11 cellular contexts compared by ENCODE assay signal in genomic region chr14:95472819-95473251, GRCh38. TPM values are rescaled to one million over a fixed set of nuclear protein-coding genes. Genes with fewer than 3 reads are reported as not detected.
DNase-seq lines count a peak whose midpoint lies in the region; ATAC-seq and TF ChIP-seq lines count a peak whose summit lies in the region.
"Had no signal": no experiment of that assay in that cellular context is flagged by ENCODE, and none has a peak within 500 bp of the region (broad histone marks: within the 10 kb centered on the region; RNA-seq: fewer than 3 reads in every experiment).

No MANE protein-coding gene starts in this region.

- H3K36me3 Mint-ChIP-seq in stimulated activated effector memory CD8-positive, alpha-beta T cell treated with anti-CD3 and anti-CD28 coated beads, Interleukin-12 subunit alpha, Interleukin-12 subunit beta, amount 100 ng/mL, for 72 hours: peaks cover 94% of the 10 kb centered on the region
- H3K36me3 Mint-ChIP-seq in GM23338 (ENCODE audit: low read depth): no peaks in the 10 kb centered on the region

- no peaks in the 10 kb centered on the region for H3K27me3 ChIP-seq in GM23338 (ENCODE audit: insufficient read depth)

- BruUV-seq in OCI-LY7 (replicated peaks; lab: Mats Ljungman, UMichigan): no TSS peak

- no peak for TF ChIP-seq CTCF in OCI-LY7 (conservative IDR thresholded peaks at IDR 0.05; ENCODE audit: low read length)
- no peak for TF ChIP-seq CTCF in GM23338 (conservative IDR thresholded peaks at IDR 0.05; ENCODE audit: low read depth in 2 of 2)

- CTCF ChIA-PET in OCI-LY7 (lab: Charles Lee; ENCODE audit: unreplicated experiment): interaction anchor here (1.1 to 1.7 kb wide), 2 partner anchors 9 to 30 kb away, joined by 4 to 5 read pairs; no protein-coding TSS in a partner anchor

- H4K20me1 ChIP-seq in OCI-LY7 (ENCODE audit: insufficient read depth, low read length) (no peaks in the 10 kb centered on the region), GM23338 (replicated peaks; ENCODE audit: insufficient read depth) (no peaks in the 10 kb centered on the region)

- no peaks in the 10 kb centered on the region for H3F3A ChIP-seq in GM23338 (replicated peaks; ENCODE audit: low read depth)

- H3K4me3 Mint-ChIP-seq in stimulated activated effector memory CD8-positive, alpha-beta T cell treated with anti-CD3 and anti-CD28 coated beads, Interleukin-12 subunit alpha, Interleukin-12 subunit beta, amount 100 ng/mL, for 72 hours: no peak overlapping the region
- no peak overlapping the region for H3K4me3 Mint-ChIP-seq in GM23338
- H3K4me3 Mint-ChIP-seq: H9 had no signal

- H3K4me1 Mint-ChIP-seq in stimulated activated effector memory CD8-positive, alpha-beta T cell treated with anti-CD3 and anti-CD28 coated beads, Interleukin-12 subunit alpha, Interleukin-12 subunit beta, amount 100 ng/mL, for 72 hours: peaks cover 24% of the 10 kb centered on the region
- no peaks in the 10 kb centered on the region for H3K4me1 Mint-ChIP-seq in GM23338

- H2AFZ ChIP-seq in OCI-LY7 (ENCODE audit: low read length) (peak overlapping the region; percentile 69), GM23338 (no peak overlapping the region)

- POLR2A ChIA-PET in OCI-LY7 (lab: Charles Lee): interaction anchor here (1.3 to 1.7 kb wide), 6 partner anchors 9 to 42 kb away, joined by 3 to 5 read pairs (median 4); no protein-coding TSS in a partner anchor

- DNase-seq in DMS79 treated with DMSO at 0.1 percent for 48 hours (lab: John Stamatoyannopoulos, UW): peak; percentile 75
- DNase-seq in OCI-LY7 (ENCODE audit: low spot score): peak; percentile 54
- DNase-seq in left ventricle myocardium superior: peak; percentile 59
- no peak for DNase-seq in stimulated activated effector memory CD8-positive, alpha-beta T cell treated with anti-CD3 and anti-CD28 coated beads, Interleukin-12 subunit alpha, Interleukin-12 subunit beta, amount 100 ng/mL, for 72 hours (ENCODE audit: low spot score in 2 of 2)
- no peak for DNase-seq in GM23338 (ENCODE audit: low spot score)
- DNase-seq in MV-4-11 (lab: John Stamatoyannopoulos, UW): no peak
- DNase-seq: DMS 273 treated with DMSO at 0.1 percent for 48 hours, H9, NCI-H1105, NCI-H748 treated with DMSO at 0.1 percent for 48 hours had no signal

- H3K4me3 ChIP-seq in OCI-LY7 (ENCODE audit: low read depth, low read length, poor library complexity, severe bottlenecking): no peak overlapping the region
- no peak overlapping the region for H3K4me3 ChIP-seq in GM23338

- no peaks in the 10 kb centered on the region for H3K9me3 Mint-ChIP-seq in stimulated activated effector memory CD8-positive, alpha-beta T cell treated with anti-CD3 and anti-CD28 coated beads, Interleukin-12 subunit alpha, Interleukin-12 subunit beta, amount 100 ng/mL, for 72 hours
- H3K9me3 Mint-ChIP-seq in GM23338: no peaks in the 10 kb centered on the region; the same call in 2 of the 3 replicates
- H3K9me3 Mint-ChIP-seq: H9 had no signal

- H3K79me2 ChIP-seq in OCI-LY7 (ENCODE audit: insufficient read depth, low read depth, low read length): no peaks in the 10 kb centered on the region
- no peaks in the 10 kb centered on the region for H3K79me2 ChIP-seq in GM23338 (replicated peaks; ENCODE audit: insufficient read depth)

- H3K27ac Mint-ChIP-seq in stimulated activated effector memory CD8-positive, alpha-beta T cell treated with anti-CD3 and anti-CD28 coated beads, Interleukin-12 subunit alpha, Interleukin-12 subunit beta, amount 100 ng/mL, for 72 hours: peak overlapping the region; percentile 90
- H3K27ac Mint-ChIP-seq in GM23338: no peak overlapping the region

- peaks cover 3% of the 10 kb centered on the region for H3K27me3 Mint-ChIP-seq in GM23338 (ENCODE audit: insufficient read depth, low read depth, poor library complexity)

- peaks cover 25% of the 10 kb centered on the region for H3K4me1 ChIP-seq in OCI-LY7 (ENCODE audit: insufficient read depth, low read length, poor library complexity, severe bottlenecking)
- H3K4me1 ChIP-seq in GM23338 (ENCODE audit: insufficient read depth): no peaks in the 10 kb centered on the region

- intact Hi-C loops in OCI-LY7 (cut with micrococcal nuclease; ENCODE audit: unreplicated experiment): no loop called here
- intact Hi-C loops in left ventricle myocardium superior (cut with micrococcal nuclease): no loop called here

- H3K36me3 ChIP-seq in OCI-LY7 (ENCODE audit: insufficient read depth, low read length) (no peaks in the 10 kb centered on the region), GM23338 (ENCODE audit: insufficient read depth) (no peaks in the 10 kb centered on the region)

- H3K4me2 ChIP-seq in OCI-LY7 (ENCODE audit: low read length) (peak overlapping the region; percentile 50), GM23338 (no peak overlapping the region)

- H3K9me2 ChIP-seq in OCI-LY7 (ENCODE audit: insufficient read depth, low read length): no peaks in the 10 kb centered on the region
- H3K9me2 ChIP-seq in GM23338 (ENCODE audit: insufficient read depth): no peaks in the 10 kb centered on the region

- peak; percentile 55 for ATAC-seq in left ventricle myocardium superior
- no peak for ATAC-seq in stimulated activated effector memory CD8-positive, alpha-beta T cell treated with anti-CD3 and anti-CD28 coated beads, Interleukin-12 subunit alpha, Interleukin-12 subunit beta, amount 100 ng/mL, for 72 hours
- ATAC-seq in GM23338: no peak
- ATAC-seq in HG03097 (IDR thresholded peaks at IDR 0.05; ENCODE audit: low FRiP score, unreplicated experiment): no peak

- no peaks in the 10 kb centered on the region for H3K9me3 ChIP-seq in OCI-LY7 (ENCODE audit: low read length)

- peak overlapping the region; percentile 28 for H3K27ac ChIP-seq in OCI-LY7 (ENCODE audit: low read depth, low read length, poor library complexity, severe bottlenecking)
- H3K27ac ChIP-seq in GM23338 (ENCODE audit: low read depth): no peak overlapping the region

TF ChIP-seq in GM23338, 12 proteins besides CTCF, POLR2A, EP300 and RAD21 (continues in another document):
- TF ChIP-seq ZNF462 (CRISPR knock-in tag; IDR thresholded peaks at IDR 0.05) (no peak), ZNF331 (CRISPR knock-in tag; IDR thresholded peaks at IDR 0.05; ENCODE audit: low read depth) (no peak)

RNA-seq across cellular contexts. Expression of gene SYNE3, which starts 43.6 kb away (rescaled TPM):
- 0.26 and 0.60 TPM in 2 replicates for total RNA-seq in OCI-LY7 (2014; rRNA removed; shearing (Covaris generic))
- total RNA-seq in OCI-LY7 (2022): 4.1 and 4.5 TPM in 2 replicates
- 12.2 TPM for total RNA-seq in left ventricle myocardium superior
- total RNA-seq in GM23338 (2014; rRNA removed; shearing (Covaris generic)): under 0.01 and 0.03 TPM in 2 replicates
- 0.02 TPM in 1 of 2 replicates, not detected in the other for polyA plus RNA-seq in GM23338 (2016; fragmentation: Nextera tagmentation; extraction: Ambion mirVana)

Comparison
In these comparisons a context has a peak if more than half of its experiments do, and no peak if none do; other contexts are left out.
1. DNase-seq: peak in DMS79 treated with DMSO at 0.1 percent for 48 hours (single experiment), OCI-LY7 (single experiment) and left ventricle myocardium superior (single experiment); none in stimulated activated effector memory CD8-positive, alpha-beta T cell treated with anti-CD3 and anti-CD28 coated beads, Interleukin-12 subunit alpha, Interleukin-12 subunit beta, amount 100 ng/mL, for 72 hours (0 of 2), GM23338 (single experiment) and MV-4-11 (single experiment).